ENCODE assay signal across 1 cellular context in genomic region chr9:124506931-124507879, GRCh38.
TF ChIP-seq lines count a peak whose summit lies in the region.

Gene NR5A1, minus strand, starts transcription at chr9:124507399. Its CDS starts 4,004 bp downstream, at chr9:124503395.

TF ChIP-seq in GM23338, 12 proteins besides CTCF, POLR2A, EP300 and RAD21 (continued from another document):
- no peak for TF ChIP-seq ZNF462 (CRISPR knock-in tag; IDR thresholded peaks at IDR 0.05)
- TF ChIP-seq ZNF114 (CRISPR knock-in tag; IDR thresholded peaks at IDR 0.05), result no peak
- no peak for TF ChIP-seq STAT1 (IDR thresholded peaks at IDR 0.05; ENCODE audit: unreplicated experiment)
